ENCODE assay signal across 1 cellular context in genomic region chr2:231613655-231614558, GRCh38.
A peak's percentile ranks its signal among the peaks of the same experiment; 100 is the strongest.
TF ChIP-seq lines count a peak whose summit lies in the region.

No MANE protein-coding gene starts in this region.

TF ChIP-seq in HEK293, 187 proteins besides CTCF, POLR2A, EP300 and RAD21 (continued from another document and continues in another):
- TF ChIP-seq ZNF148 (tag by site-specific recombination; IDR thresholded peaks at IDR 0.05; ENCODE audit: borderline replicate concordance) (no peak), ZSCAN5A (tag by site-specific recombination; IDR thresholded peaks at IDR 0.05) (no peak), ZNF214 (tag by site-specific recombination; IDR thresholded peaks at IDR 0.05; ENCODE audit: borderline replicate concordance) (no peak), ZNF394 (tag by site-specific recombination; IDR thresholded peaks at IDR 0.05; ENCODE audit: borderline replicate concordance) (no peak), KLF10 (tag by site-specific recombination; IDR thresholded peaks at IDR 0.05) (peak; percentile 36; the same call in 1 of the 2 replicates), ZNF362 (tag by site-specific recombination; IDR thresholded peaks at IDR 0.05) (peak; percentile 29; the same call in 1 of the 2 replicates), WT1 (tag by site-specific recombination; IDR thresholded peaks at IDR 0.05) (0 out of 2 replicates have a peak, but pooled peaks have one; percentile 23), ZNF623 (tag by site-specific recombination; IDR thresholded peaks at IDR 0.05) (no peak), ZNF324 (tag by site-specific recombination; IDR thresholded peaks at IDR 0.05) (0 out of 2 replicates have a peak, but pooled peaks have one; percentile 45), IKZF3 (tag by site-specific recombination; IDR thresholded peaks at IDR 0.05) (peak; percentile 60), ZNF280D (tag by site-specific recombination; IDR thresholded peaks at IDR 0.05) (no peak), ZNF433 (tag by site-specific recombination; IDR thresholded peaks at IDR 0.05; ENCODE audit: low read depth) (no peak), ZFP41 (tag by site-specific recombination; IDR thresholded peaks at IDR 0.05; ENCODE audit: borderline replicate concordance) (no peak), ZNF677 (tag by site-specific recombination; IDR thresholded peaks at IDR 0.05) (no peak), ZNF248 (tag by site-specific recombination; IDR thresholded peaks at IDR 0.05) (no peak), ZNF747 (tag by site-specific recombination; IDR thresholded peaks at IDR 0.05) (no peak), ZNF112 (tag by site-specific recombination; IDR thresholded peaks at IDR 0.05) (no peak), MEIS1 (CRISPR knock-in tag; IDR thresholded peaks at IDR 0.05; ENCODE audit: borderline replicate concordance) (no peak), ZNF350 (tag by site-specific recombination; IDR thresholded peaks at IDR 0.05) (no peak), ZNF140 (tag by site-specific recombination; IDR thresholded peaks at IDR 0.05) (no peak), ZNF777 (tag by site-specific recombination; IDR thresholded peaks at IDR 0.05; ENCODE audit: borderline replicate concordance) (no peak), KLF16 (tag by site-specific recombination; IDR thresholded peaks at IDR 0.05) (0 out of 2 replicates have a peak, but pooled peaks have one; percentile 22), ZNF311 (tag by site-specific recombination; IDR thresholded peaks at IDR 0.05; ENCODE audit: borderline replicate concordance) (no peak), ZNF391 (tag by site-specific recombination; IDR thresholded peaks at IDR 0.05; ENCODE audit: borderline replicate concordance, low read depth) (no peak), ZNF610 (tag by site-specific recombination; IDR thresholded peaks at IDR 0.05; ENCODE audit: borderline replicate concordance) (no peak), ZFHX2 (tag by site-specific recombination; conservative IDR thresholded peaks at IDR 0.05) (peak; percentile 93), ZNF571 (tag by site-specific recombination; IDR thresholded peaks at IDR 0.05) (no peak), MYNN (tag by site-specific recombination; IDR thresholded peaks at IDR 0.05; ENCODE audit: borderline replicate concordance) (no peak), ZBTB48 (tag by site-specific recombination; IDR thresholded peaks at IDR 0.05) (peak; percentile 37; the same call in 1 of the 2 replicates), ZSCAN18 (tag by site-specific recombination; IDR thresholded peaks at IDR 0.05) (no peak), ZNF513 (tag by site-specific recombination; IDR thresholded peaks at IDR 0.05) (no peak), ZNF600 (tag by site-specific recombination; IDR thresholded peaks at IDR 0.05) (no peak; the same call in 1 of the 2 replicates), EGR2 (tag by site-specific recombination; IDR thresholded peaks at IDR 0.05; ENCODE audit: low read depth) (peak; percentile 85), ZNF658 (tag by site-specific recombination; IDR thresholded peaks at IDR 0.05) (no peak), ZSCAN4 (tag by site-specific recombination; IDR thresholded peaks at IDR 0.05) (peak; percentile 42), ZNF10 (tag by site-specific recombination; IDR thresholded peaks at IDR 0.05) (no peak), ZNF530 (tag by site-specific recombination; IDR thresholded peaks at IDR 0.05; ENCODE audit: low read depth) (no peak), ZNF426 (tag by site-specific recombination; IDR thresholded peaks at IDR 0.05) (no peak), ZNF423 (tag by site-specific recombination; IDR thresholded peaks at IDR 0.05) (0 out of 2 replicates have a peak, but pooled peaks have one; percentile 34), ZNF558 (tag by site-specific recombination; IDR thresholded peaks at IDR 0.05) (no peak), ZNF548 (tag by site-specific recombination; IDR thresholded peaks at IDR 0.05) (no peak), ZBTB1 (tag by site-specific recombination; IDR thresholded peaks at IDR 0.05) (no peak), HOXA7 (CRISPR knock-in tag; IDR thresholded peaks at IDR 0.05; ENCODE audit: borderline replicate concordance) (no peak), ZSCAN30 (tag by site-specific recombination; IDR thresholded peaks at IDR 0.05) (peak; percentile 78), GLI4 (tag by site-specific recombination; IDR thresholded peaks at IDR 0.05) (no peak), ZNF366 (tag by site-specific recombination; conservative IDR thresholded peaks at IDR 0.05) (0 out of 2 replicates have a peak, but pooled peaks have one; percentile 14), ZNF645 (tag by site-specific recombination; IDR thresholded peaks at IDR 0.05) (no peak), ZNF639 (tag by site-specific recombination; IDR thresholded peaks at IDR 0.05) (no peak), TCF7L2 (IDR thresholded peaks at IDR 0.05; ENCODE audit: borderline replicate concordance, low read depth, low read length) (peak; percentile 18; the same call in 1 of the 2 replicates), ZNF510 (tag by site-specific recombination; IDR thresholded peaks at IDR 0.05; ENCODE audit: insufficient replicate concordance) (no peak), ZNF398 (tag by site-specific recombination; IDR thresholded peaks at IDR 0.05) (peak; percentile 61), ZBTB17 (tag by site-specific recombination; IDR thresholded peaks at IDR 0.05) (peak; percentile 59; the same call in 1 of the 2 replicates)
